8 cellular contexts compared by ENCODE assay signal in the genomic region with DNA sequence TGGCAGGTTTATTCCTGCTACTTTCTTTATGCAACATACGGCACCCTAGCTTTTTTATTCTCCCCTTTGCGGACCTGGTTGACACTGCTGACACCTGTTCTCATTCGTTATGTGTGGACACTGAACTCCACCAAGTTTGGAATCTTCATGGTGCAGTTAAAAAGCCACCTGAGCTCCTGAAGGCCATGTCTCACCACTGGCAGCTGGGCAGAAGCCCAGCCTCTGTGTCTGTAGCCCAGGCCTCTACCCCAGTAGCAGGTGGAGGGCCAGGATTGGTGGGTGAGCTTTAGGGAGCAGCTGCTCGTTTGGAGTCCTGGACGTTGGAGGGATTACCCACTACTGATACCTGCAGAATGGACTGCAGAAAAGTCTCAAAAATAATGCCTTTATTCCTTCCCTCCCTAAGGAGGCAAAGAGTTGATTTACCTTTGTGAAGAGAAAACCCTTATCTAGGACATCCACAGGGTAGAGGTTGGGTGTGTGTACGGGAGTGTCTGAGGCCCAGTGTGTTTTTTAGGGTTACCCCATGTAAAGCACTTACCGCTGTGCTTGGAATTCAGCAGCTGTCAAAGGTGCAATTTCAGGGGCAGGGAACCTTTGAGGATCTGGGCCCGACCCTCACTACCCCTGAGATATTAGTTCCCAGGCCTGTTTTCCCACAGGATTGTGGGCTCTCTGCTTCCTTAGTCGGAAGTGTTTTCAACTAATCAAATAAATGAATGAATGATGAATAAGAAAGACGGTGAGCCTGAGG. TPM values are rescaled to one million over a fixed set of nuclear protein-coding genes. Genes with fewer than 3 reads are reported as not detected.
DNase-seq lines count a peak whose midpoint lies in the region; ATAC-seq and TF ChIP-seq lines count a peak whose summit lies in the region.

No MANE protein-coding gene starts in this region.

- peak overlapping the region; percentile 96 for H3K4me3 Mint-ChIP-seq in activated CD4-positive, alpha-beta T cell treated with anti-CD3 and anti-CD28 coated beads, Interleukin-2, amount 10 ng/mL, durations not matched to agents 24 days and 14 days

- peaks cover 21 to 30% of the 10 kb centered on the region in 2 donors for H3K4me1 ChIP-seq in thoracic aorta (ENCODE audit: control insufficient read depth in 1 of 2, low read depth in 2 of 2)

- TF ChIP-seq CTCF in thoracic aorta (IDR thresholded peaks at IDR 0.05) = no peak

- no peaks in the 10 kb centered on the region for H3K9me3 ChIP-seq in thoracic aorta

- intact Hi-C loops in activated CD4-positive, alpha-beta T cell treated with anti-CD3 and anti-CD28 coated beads, Interleukin-2, amount 10 ng/mL, durations not matched to agents 24 days and 14 days (cut with micrococcal nuclease) = loop anchor here (5.0 to 10.0 kb wide), 2 partner anchors 52 to 620 kb away; partner anchors contain the start of genes HYPK, SERINC4 and TMEM62

- H3K36me3 ChIP-seq in thoracic aorta = peaks cover 10% of the 10 kb centered on the region

- in situ Hi-C loops in KBM-7 (cut with MboI; ENCODE audit: low pct_unique_long_range_greater_than_20kb, low sequenced_read_pairs) = no loop called here

- peak; percentile 58 for DNase-seq in activated CD4-positive, alpha-beta T cell treated with anti-CD3 and anti-CD28 coated beads, Interleukin-2, amount 10 ng/mL, durations not matched to agents 24 days and 14 days
- no peak for DNase-seq in activated CD4-positive, alpha-beta T cell treated with anti-CD3 and anti-CD28 coated beads for 4 hours
- no peak for DNase-seq in thoracic aorta (ENCODE audit: low spot score)
- DNase-seq in KBM-7 = no peak
- DNase-seq in DMS153 treated with DMSO at 0.1 percent for 48 hours (lab: John Stamatoyannopoulos, UW; ENCODE audit: unreplicated experiment) = no peak
- DNase-seq in Kasumi-1 (lab: John Stamatoyannopoulos, UW) = no peak

- peaks cover 26% of the 10 kb centered on the region for H3K4me1 Mint-ChIP-seq in activated CD4-positive, alpha-beta T cell treated with anti-CD3 and anti-CD28 coated beads, Interleukin-2, amount 10 ng/mL, durations not matched to agents 24 days and 14 days

- peak overlapping the region; percentile 79 for H3K27ac ChIP-seq in angular gyrus (ENCODE audit: low read depth, low read length)
- peak overlapping the region; percentile 87 for H3K27ac ChIP-seq in layer of hippocampus (ENCODE audit: low read depth, low read length)
- peak overlapping the region; percentile 90 to 94 for H3K27ac ChIP-seq in thoracic aorta

- ATAC-seq in thoracic aorta (ENCODE audit: insufficient number of reproducible peaks, low FRiP score, low read depth) = no peak

- H3K9me3 Mint-ChIP-seq in activated CD4-positive, alpha-beta T cell treated with anti-CD3 and anti-CD28 coated beads, Interleukin-2, amount 10 ng/mL, durations not matched to agents 24 days and 14 days = no peaks in the 10 kb centered on the region

- peak overlapping the region; percentile 97 for H3K27ac Mint-ChIP-seq in activated CD4-positive, alpha-beta T cell treated with anti-CD3 and anti-CD28 coated beads, Interleukin-2, amount 10 ng/mL, durations not matched to agents 24 days and 14 days

- H3K27me3 Mint-ChIP-seq in activated CD4-positive, alpha-beta T cell treated with anti-CD3 and anti-CD28 coated beads, Interleukin-2, amount 10 ng/mL, durations not matched to agents 24 days and 14 days = no peaks in the 10 kb centered on the region

- H3K27me3 ChIP-seq in layer of hippocampus (ENCODE audit: control insufficient read depth, insufficient read depth, low read length) (no peaks in the 10 kb centered on the region), thoracic aorta (replicated peaks; ENCODE audit: insufficient read depth) (no peaks in the 10 kb centered on the region)

- peak overlapping the region; percentile 87 for H3K4me3 ChIP-seq in thoracic aorta

- H3K36me3 Mint-ChIP-seq in activated CD4-positive, alpha-beta T cell treated with anti-CD3 and anti-CD28 coated beads, Interleukin-2, amount 10 ng/mL, durations not matched to agents 24 days and 14 days (ENCODE audit: low read depth) = peaks cover 25% of the 10 kb centered on the region

RNA-seq across cellular contexts. Expression of gene CCNDBP1, which starts 0.6 kb away (rescaled TPM):
- total RNA-seq in activated CD4-positive, alpha-beta T cell treated with anti-CD3 and anti-CD28 coated beads, Interleukin-2, amount 10 ng/mL, durations not matched to agents 24 days and 14 days = 49.2 and 54.1 TPM in 2 replicates
- total RNA-seq in thoracic aorta = 100 to 1,000 TPM in 1 of 2 donors, 10 to 100 TPM in 1; 61.5 to 153 TPM

RNA-seq across cellular contexts. Expression of gene EPB42, which starts 36.2 kb away (rescaled TPM):
- not detected in 2 replicates for total RNA-seq in activated CD4-positive, alpha-beta T cell treated with anti-CD3 and anti-CD28 coated beads, Interleukin-2, amount 10 ng/mL, durations not matched to agents 24 days and 14 days
- total RNA-seq in thoracic aorta = not detected

RNA-seq across cellular contexts. Expression of gene TMEM62, which starts 51.2 kb away (rescaled TPM):
- total RNA-seq in activated CD4-positive, alpha-beta T cell treated with anti-CD3 and anti-CD28 coated beads, Interleukin-2, amount 10 ng/mL, durations not matched to agents 24 days and 14 days = 14.7 and 18.7 TPM in 2 replicates
- total RNA-seq in thoracic aorta = 10 to 100 TPM; 22.5 to 51.1 TPM
